Comparison of ENCODE assay signal across 8 cellular contexts in genomic region chr16:89170346-89171215, GRCh38. TPM values are rescaled to one million over a fixed set of nuclear protein-coding genes. Genes with fewer than 3 reads are reported as not detected.
DNase-seq lines count a peak whose midpoint lies in the region; ATAC-seq, FAIRE-seq and TF ChIP-seq lines count a peak whose summit lies in the region.

No MANE protein-coding gene starts in this region.

- DNase-seq in heart left ventricle (peak in 1 of 5 donors; percentile 64), cardiac septum (ENCODE audit: low spot score) (no peak), epithelial cell of esophagus (ENCODE audit: low read depth) (peak; percentile 33), small intestine (peak; percentile 54), SHP77 (lab: John Stamatoyannopoulos, UW) (no peak)

- no peak overlapping the region for H2AFZ ChIP-seq in OCI-LY1 (ENCODE audit: low read length)

- no peak for FAIRE-seq in small intestine (lab: Jason Lieb, UNC)

- no peak for ATAC-seq in heart left ventricle
- ATAC-seq in HG03135 (IDR thresholded peaks at IDR 0.05; ENCODE audit: unreplicated experiment): no peak
- no peak for ATAC-seq in HG02973 (IDR thresholded peaks at IDR 0.05; ENCODE audit: unreplicated experiment)

- H3K79me2 ChIP-seq in OCI-LY1 (ENCODE audit: insufficient read depth, low read length): no peaks in the 10 kb centered on the region

- peaks cover 4 to 61% (median 29%) of the 10 kb centered on the region in 9 donors for H3K27me3 ChIP-seq in heart left ventricle
- H3K27me3 ChIP-seq in OCI-LY1 (ENCODE audit: insufficient read depth, low read length): peaks cover 10% of the 10 kb centered on the region
- H3K27me3 ChIP-seq in small intestine (ENCODE audit: control insufficient read depth in 2 of 2, insufficient read depth in 2 of 2, low read length in 2 of 2): no peaks in the 10 kb centered on the region

- H3K9me3 ChIP-seq in heart left ventricle: no peaks in the 10 kb centered on the region
- H3K9me3 ChIP-seq in OCI-LY1 (ENCODE audit: low read length): no peaks in the 10 kb centered on the region
- no peaks in the 10 kb centered on the region for H3K9me3 ChIP-seq in small intestine (ENCODE audit: control insufficient read depth, low read depth)

- no peaks in the 10 kb centered on the region for H3K9me2 ChIP-seq in OCI-LY1 (ENCODE audit: low read depth, low read length)

- H3K36me3 ChIP-seq in heart left ventricle: no peaks in the 10 kb centered on the region
- H3K36me3 ChIP-seq in OCI-LY1 (ENCODE audit: insufficient read depth, low read length): no peaks in the 10 kb centered on the region
- no peaks in the 10 kb centered on the region for H3K36me3 ChIP-seq in small intestine (ENCODE audit: control insufficient read depth in 2 of 2, insufficient read depth in 2 of 2, low read length in 2 of 2)

- peak overlapping the region; percentile 59 for H3K4me2 ChIP-seq in OCI-LY1 (ENCODE audit: low read length)

- intact Hi-C loops in heart left ventricle (cut with DNase I): loop anchor here in 1 of 10 donors (5.0 kb wide), 1 partner anchor 428 kb away; no protein-coding TSS in a partner anchor
- intact Hi-C loops in cardiac septum (cut with DNase I): no loop called here

- H3F3A ChIP-seq in OCI-LY1 (ENCODE audit: insufficient read depth, low read length): no peaks in the 10 kb centered on the region

- no peak overlapping the region for H3K9ac ChIP-seq in OCI-LY1 (ENCODE audit: low read length)

- peak overlapping the region in 10 of 12 donors; percentile 5 to 44 (median 40) for H3K4me3 ChIP-seq in heart left ventricle
- peak overlapping the region; percentile 36 for H3K4me3 ChIP-seq in OCI-LY1 (ENCODE audit: low read depth, low read length, poor library complexity, severe bottlenecking)
- H3K4me3 ChIP-seq in epithelial cell of esophagus (ENCODE audit: low read length): no peak overlapping the region
- H3K4me3 ChIP-seq in small intestine (ENCODE audit: low read depth in 1 of 2, low read length in 2 of 2): peak overlapping the region in 1 of 2 donors; percentile 27

- H3K27ac ChIP-seq in heart left ventricle (no peak overlapping the region), OCI-LY1 (ENCODE audit: low read depth, low read length, poor library complexity, severe bottlenecking) (no peak overlapping the region), small intestine (ENCODE audit: low read depth in 1 of 2, low read length in 1 of 2) (no peak overlapping the region)

- no peaks in the 10 kb centered on the region for H4K20me1 ChIP-seq in OCI-LY1 (ENCODE audit: insufficient read depth, low read length)

- 13 to 18% (median 15%) methylated on average over 26 to 34 of the region's 34 CpGs for WGBS in heart left ventricle, 4 donors
- WGBS in small intestine, 3 donors: 4 to 10% (median 4%) methylated on average over 32 to 34 of the region's 34 CpGs

- no peak for TF ChIP-seq POLR2A in heart left ventricle (IDR thresholded peaks at IDR 0.05)

- peaks cover 0 to 20% (median 12%) of the 10 kb centered on the region in 12 donors for H3K4me1 ChIP-seq in heart left ventricle
- peaks cover 15% of the 10 kb centered on the region for H3K4me1 ChIP-seq in OCI-LY1 (ENCODE audit: insufficient read depth, low read length, severe bottlenecking)
- peaks cover 0 to 2% of the 10 kb centered on the region in 2 donors for H3K4me1 ChIP-seq in small intestine (ENCODE audit: control insufficient read depth in 2 of 2, insufficient read depth in 1 of 2, low read depth in 1 of 2, low read length in 1 of 2)

- TF ChIP-seq CTCF in heart left ventricle (IDR thresholded peaks at IDR 0.05) (no peak), OCI-LY1 (IDR thresholded peaks at IDR 0.05; ENCODE audit: low read length) (peak; percentile 19; the same call in 1 of the 2 replicates), epithelial cell of esophagus (IDR thresholded peaks at IDR 0.05; ENCODE audit: insufficient read depth, low read depth, low read length, missing control alignments) (no peak)

RNA-seq across cellular contexts. Expression of gene CDH15, which starts 1.0 kb away (rescaled TPM):
- under 1 TPM in 2 of 9 donors, not detected in 7; 0.16 to 0.32 TPM for total RNA-seq in heart left ventricle
- polyA plus RNA-seq in heart left ventricle: under 1 TPM in 1 of 2 donors, not detected in 1; 0.18 TPM
- total RNA-seq in cardiac septum: 0.27 TPM
- under 1 TPM in 1 of 3 donors, not detected in 2; 0.04 TPM for polyA plus RNA-seq in small intestine

RNA-seq across cellular contexts. Expression of gene SLC22A31, which starts 29.8 kb away (rescaled TPM):
- not detected for total RNA-seq in heart left ventricle
- polyA plus RNA-seq in heart left ventricle: under 1 TPM in 1 of 2 donors, not detected in 1; 0.07 TPM
- total RNA-seq in cardiac septum: not detected
- 1 to 10 TPM in 2 of 3 donors, under 1 TPM in 1; 0.67 to 2.4 (median 1.2) TPM for polyA plus RNA-seq in small intestine

RNA-seq across cellular contexts. Expression of gene ZNF778, which starts 46.9 kb away (rescaled TPM):
- 10 to 100 TPM in 4 of 9 donors, 1 to 10 TPM in 5; 6.9 to 14.6 (median 9.9) TPM for total RNA-seq in heart left ventricle
- polyA plus RNA-seq in heart left ventricle: 1 to 10 TPM; 1.6 to 5.4 TPM
- 9.7 TPM for total RNA-seq in cardiac septum
- polyA plus RNA-seq in small intestine: 1 to 10 TPM in 2 of 3 donors, under 1 TPM in 1; 0.89 to 1.2 (median 1.1) TPM

Comparison
In these comparisons a context has a peak if more than half of its experiments do, and no peak if none do; other contexts are left out.
1. DNase-seq: peak in epithelial cell of esophagus (single experiment) and small intestine (single experiment); none in cardiac septum (single experiment) and SHP77 (0 of 2).